In the genomic region with DNA sequence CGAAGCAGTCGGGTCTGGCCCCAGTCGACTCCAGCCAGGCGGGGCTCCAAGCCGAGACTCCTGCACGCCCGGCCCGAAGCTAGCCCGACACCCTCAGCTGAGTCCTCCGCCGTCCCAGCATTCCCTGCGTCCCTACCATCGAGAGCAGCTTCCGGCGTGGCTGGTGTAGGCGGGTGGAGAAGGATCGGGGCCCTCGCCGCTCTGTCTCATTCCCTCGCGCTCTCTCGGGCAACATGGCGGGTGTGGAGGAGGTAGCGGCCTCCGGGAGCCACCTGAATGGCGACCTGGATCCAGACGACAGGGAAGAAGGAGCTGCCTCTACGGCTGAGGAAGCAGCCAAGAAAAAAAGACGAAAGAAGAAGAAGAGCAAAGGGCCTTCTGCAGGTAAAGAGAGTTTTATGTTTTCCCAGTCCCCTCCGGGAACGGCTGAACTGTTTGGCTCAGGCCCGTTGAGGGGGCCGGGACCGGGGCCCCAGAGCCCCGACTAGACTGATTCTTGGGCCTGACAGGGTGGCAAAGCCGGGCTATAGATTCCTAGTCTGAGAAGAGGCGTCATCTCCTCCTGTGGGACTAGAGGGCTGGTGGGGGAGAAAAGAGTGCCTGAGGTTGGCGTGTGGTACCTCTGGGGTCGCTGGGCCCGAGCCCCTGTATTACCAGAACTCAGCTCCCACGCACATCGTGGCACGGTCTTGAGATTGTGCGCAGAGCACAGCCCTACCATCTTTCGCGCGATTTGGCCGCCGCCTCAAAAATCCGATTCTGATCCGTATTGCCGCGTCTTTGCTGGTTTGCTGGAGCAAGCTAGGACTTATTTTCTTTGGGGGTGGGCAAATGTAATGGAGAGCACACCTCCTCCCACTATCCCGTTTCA, we compare ENCODE assay signal across 8 cellular contexts. TPM values are rescaled to one million over a fixed set of nuclear protein-coding genes. Genes with fewer than 3 reads are reported as not detected.
DNase-seq lines count a peak whose midpoint lies in the region; ATAC-seq, FAIRE-seq and TF ChIP-seq lines count a peak whose summit lies in the region.

Gene METAP2 (plus strand): TSS at position 206 of the 871 bp plus-strand sequence. CDS start 28 bp downstream, at position 234.

- CTCF ChIA-PET in OCI-LY7 (lab: Charles Lee; ENCODE audit: unreplicated experiment), result no interaction called here
- CTCF ChIA-PET in endothelial cell of umbilical vein (lab: Charles Lee), result interaction anchor here (0.8 to 2.4 kb wide), 7 partner anchors 9 to 138 kb away, joined by 3 to 13 read pairs (median 3); no protein-coding TSS in a partner anchor

- peaks cover 49% of the 10 kb centered on the region for H3K4me1 ChIP-seq in OCI-LY7 (ENCODE audit: insufficient read depth, low read length, poor library complexity, severe bottlenecking)
- H3K4me1 ChIP-seq in endothelial cell of umbilical vein (ENCODE audit: control insufficient read depth, extremely low read depth, insufficient read depth, low read length), result peaks cover 18% of the 10 kb centered on the region

- H3K27ac ChIP-seq in OCI-LY7 (ENCODE audit: low read depth, low read length, poor library complexity, severe bottlenecking) (peak within 1 kb of the TSS; percentile 80), endothelial cell of umbilical vein (ENCODE audit: insufficient read depth, low read depth, low read length) (peak within 1 kb of the TSS; percentile 87)

- BruUV-seq in OCI-LY7 (replicated peaks; lab: Mats Ljungman, UMichigan) (no TSS peak), endothelial cell of umbilical vein (replicated peaks; lab: Mats Ljungman, UMichigan) (TSS peak; percentile 47)

- H2AFZ ChIP-seq in OCI-LY7 (ENCODE audit: low read length) (peak within 1 kb of the TSS; percentile 81), endothelial cell of umbilical vein (ENCODE audit: low read depth, low read length) (peak within 1 kb of the TSS; percentile 82)

- H3K36me3 ChIP-seq in OCI-LY7 (ENCODE audit: insufficient read depth, low read length) (peaks cover 52% of the 10 kb centered on the region), endothelial cell of umbilical vein (ENCODE audit: control insufficient read depth in 2 of 2, extremely low read depth in 1 of 2, insufficient read depth in 2 of 2, low read length in 2 of 2) (peaks cover 5 to 9% of the 10 kb centered on the region in 2 experiments)

- POLR2A ChIA-PET in OCI-LY7 (lab: Charles Lee) (interaction anchor here (0.5 to 4.8 kb wide), 33 partner anchors 8 to 874 kb away, joined by 3 to 35 read pairs (median 4); partner anchors contain the start of genes CCDC38 and NR2C1), endothelial cell of umbilical vein (lab: Charles Lee) (interaction anchor here (0.6 to 1.3 kb wide), 10 partner anchors 9 to 554 kb away, joined by 3 to 7 read pairs (median 3); partner anchors contain the start of genes FGD6, NDUFA12, NR2C1 and VEZT)

- no peaks in the 10 kb centered on the region for H3K9me1 ChIP-seq in endothelial cell of umbilical vein (replicated peaks; ENCODE audit: control insufficient read depth, extremely low read depth, insufficient read depth, low read length)

- H3K79me2 ChIP-seq in OCI-LY7 (ENCODE audit: insufficient read depth, low read depth, low read length) (peaks cover 62% of the 10 kb centered on the region), endothelial cell of umbilical vein (ENCODE audit: control insufficient read depth, insufficient read depth, low read length) (peaks cover 52% of the 10 kb centered on the region)

- intact Hi-C loops in OCI-LY7 (cut with micrococcal nuclease; ENCODE audit: unreplicated experiment), result loop anchor here (1.0 to 2.0 kb wide), 3 partner anchors 35 to 257 kb away; partner anchors contain the start of genes FGD6 and VEZT
- intact Hi-C loops in endothelial cell of umbilical vein (cut with micrococcal nuclease), result loop anchor here (2.0 to 5.0 kb wide), 4 partner anchors 115 to 372 kb away; no protein-coding TSS in a partner anchor

- H3K9me2 ChIP-seq in OCI-LY7 (ENCODE audit: insufficient read depth, low read length), result no peaks in the 10 kb centered on the region

- peak within 1 kb of the TSS; percentile 97 for H3K9ac ChIP-seq in endothelial cell of umbilical vein (replicated peaks; ENCODE audit: extremely low read depth, insufficient read depth, low read length)

- H3K9me3 ChIP-seq in OCI-LY7 (ENCODE audit: low read length) (0 out of 2 replicates have a peak, but pooled peaks cover 4% of the 10 kb centered on the region), endothelial cell of umbilical vein (replicated peaks; ENCODE audit: control insufficient read depth, insufficient read depth, low read length) (no peaks in the 10 kb centered on the region)

- TF ChIP-seq POLR2A in endothelial cell of umbilical vein (IDR thresholded peaks at IDR 0.05; ENCODE audit: low read depth, low read length), result peak; percentile 85

- H3K4me2 ChIP-seq in OCI-LY7 (ENCODE audit: low read length) (peak within 1 kb of the TSS; percentile 95), endothelial cell of umbilical vein (ENCODE audit: insufficient read depth, low read length) (peak within 1 kb of the TSS; percentile 100)

- peaks cover 10% of the 10 kb centered on the region for H4K20me1 ChIP-seq in OCI-LY7 (ENCODE audit: insufficient read depth, low read length)
- H4K20me1 ChIP-seq in endothelial cell of umbilical vein (replicated peaks; ENCODE audit: control insufficient read depth, extremely low read depth, insufficient read depth, low read length), result no peaks in the 10 kb centered on the region

- peak; percentile 85 for DNase-seq in D721Med (ENCODE audit: insufficient read length, low spot score)
- DNase-seq in HuH-7.5 (ENCODE audit: low spot score), result peak; percentile 86
- DNase-seq in OCI-LY7 (ENCODE audit: low spot score), result peak; percentile 95
- peak; percentile 85 for DNase-seq in activated T-cell treated with anti-CD3 and anti-CD28 coated beads for 1 hour (ENCODE audit: low read depth)
- DNase-seq in endothelial cell of umbilical vein (ENCODE audit: low read depth, low spot score), result peak; percentile 97
- DNase-seq in middle frontal gyrus (ENCODE audit: extremely low spot score, low spot score), result peak; percentile 91
- DNase-seq in stimulated activated CD8-positive, alpha-beta memory T cell treated with anti-CD3 and anti-CD28 coated beads, Interleukin-2, amount 100 ng/mL, for 48 hours (ENCODE audit: low read depth in 2 of 2), result peak; percentile 91

- H3K4me3 ChIP-seq in OCI-LY7 (ENCODE audit: low read depth, low read length, poor library complexity, severe bottlenecking) (peak within 1 kb of the TSS; percentile 97), endothelial cell of umbilical vein (replicated peaks in 1 of 3; ENCODE audit: insufficient read depth in 1 of 3, low read depth in 1 of 3, low read length in 3 of 3) (peak within 1 kb of the TSS; percentile 62 to 82 (median 78))

- H3K27me3 ChIP-seq in endothelial cell of umbilical vein (ENCODE audit: control insufficient read depth in 2 of 2, insufficient read depth in 2 of 2, low read length in 2 of 2), result no peaks in the 10 kb centered on the region

- dilution Hi-C loops in endothelial cell of umbilical vein (cut with MboI; ENCODE audit: extremely low pct_ligation_motif_present, low sequenced_read_pairs), result no loop called here

- FAIRE-seq in D721Med (lab: Jason Lieb, UNC), result no peak
- peak; percentile 96 for FAIRE-seq in endothelial cell of umbilical vein (lab: Jason Lieb, UNC)

- peak; percentile 96 for ATAC-seq in GM21526 (IDR thresholded peaks at IDR 0.05; ENCODE audit: low FRiP score, unreplicated experiment)

- TF ChIP-seq CTCF in D721Med (IDR thresholded peaks at IDR 0.05; ENCODE audit: insufficient read depth, missing control alignments) (no peak), OCI-LY7 (conservative IDR thresholded peaks at IDR 0.05; ENCODE audit: low read length) (no peak), endothelial cell of umbilical vein (IDR thresholded peaks at IDR 0.05; ENCODE audit: extremely low read depth in 1 of 2, insufficient read depth in 1 of 2, low read depth in 1 of 2, low read length in 2 of 2) (no peak)

TF ChIP-seq in endothelial cell of umbilical vein, 7 proteins besides CTCF, POLR2A, EP300 and RAD21:
- TF ChIP-seq POLR2AphosphoS5 (IDR thresholded peaks at IDR 0.05; ENCODE audit: insufficient read depth, low read depth, low read length) (peak; percentile 97), MAX (IDR thresholded peaks at IDR 0.05; ENCODE audit: insufficient read depth, insufficient read length) (peak; percentile 64), JUN (IDR thresholded peaks at IDR 0.05; ENCODE audit: borderline replicate concordance, insufficient read depth, insufficient read length, low read depth) (no peak), MYC (IDR thresholded peaks at IDR 0.05; ENCODE audit: low read depth, low read length) (peak; percentile 69)

RNA-seq across cellular contexts. Expression of gene METAP2, which starts in this region (rescaled TPM):
- total RNA-seq in OCI-LY7 (2014; rRNA removed; shearing (Covaris generic)), result 90.3 and 102 TPM in 2 replicates
- total RNA-seq in OCI-LY7 (2022) (152 and 177 TPM in 2 replicates), endothelial cell of umbilical vein (89.1 and 105 TPM in 2 replicates)
- 16.0 and 28.5 TPM in 2 replicates for polyA plus RNA-seq in endothelial cell of umbilical vein
- polyA plus RNA-seq in endothelial cell of umbilical vein (2011; cell fraction: cytosol; rRNA removed), result 58.3 and 59.5 TPM in 2 replicates
- 27.1 and 61.2 TPM in 2 replicates for polyA plus RNA-seq in endothelial cell of umbilical vein (2011; cell fraction: nucleus; rRNA removed)
- polyA plus RNA-seq in endothelial cell of umbilical vein (2012), result 108 and 144 TPM in 2 replicates
- 17.6 and 17.7 TPM in 2 replicates for polyA minus RNA-seq in endothelial cell of umbilical vein
- 33.7 TPM for polyA minus RNA-seq in endothelial cell of umbilical vein (2011; cell fraction: cytosol; rRNA and poly(A)+ RNA removed)
- 22.5 and 26.0 TPM in 2 replicates for polyA minus RNA-seq in endothelial cell of umbilical vein (2011; cell fraction: nucleus; rRNA and poly(A)+ RNA removed)

Comparison
In these comparisons a context has a peak if more than half of its experiments do, and no peak if none do; other contexts are left out.
1. Peak in every context shown above with its lines: DNase-seq, ATAC-seq, H3K4me3 ChIP-seq and H3K27ac ChIP-seq.